Comparison of ENCODE assay signal across 1 cellular context in genomic region chr5:29238115-29238514, GRCh38.
TF ChIP-seq lines count a peak whose summit lies in the region.

No MANE protein-coding gene starts in this region.

TF ChIP-seq in GM23338, 12 proteins besides CTCF, POLR2A, EP300 and RAD21 (continued from another document):
- TF ChIP-seq ZNF462 (CRISPR knock-in tag; IDR thresholded peaks at IDR 0.05): no peak
- TF ChIP-seq, protein P1, sequence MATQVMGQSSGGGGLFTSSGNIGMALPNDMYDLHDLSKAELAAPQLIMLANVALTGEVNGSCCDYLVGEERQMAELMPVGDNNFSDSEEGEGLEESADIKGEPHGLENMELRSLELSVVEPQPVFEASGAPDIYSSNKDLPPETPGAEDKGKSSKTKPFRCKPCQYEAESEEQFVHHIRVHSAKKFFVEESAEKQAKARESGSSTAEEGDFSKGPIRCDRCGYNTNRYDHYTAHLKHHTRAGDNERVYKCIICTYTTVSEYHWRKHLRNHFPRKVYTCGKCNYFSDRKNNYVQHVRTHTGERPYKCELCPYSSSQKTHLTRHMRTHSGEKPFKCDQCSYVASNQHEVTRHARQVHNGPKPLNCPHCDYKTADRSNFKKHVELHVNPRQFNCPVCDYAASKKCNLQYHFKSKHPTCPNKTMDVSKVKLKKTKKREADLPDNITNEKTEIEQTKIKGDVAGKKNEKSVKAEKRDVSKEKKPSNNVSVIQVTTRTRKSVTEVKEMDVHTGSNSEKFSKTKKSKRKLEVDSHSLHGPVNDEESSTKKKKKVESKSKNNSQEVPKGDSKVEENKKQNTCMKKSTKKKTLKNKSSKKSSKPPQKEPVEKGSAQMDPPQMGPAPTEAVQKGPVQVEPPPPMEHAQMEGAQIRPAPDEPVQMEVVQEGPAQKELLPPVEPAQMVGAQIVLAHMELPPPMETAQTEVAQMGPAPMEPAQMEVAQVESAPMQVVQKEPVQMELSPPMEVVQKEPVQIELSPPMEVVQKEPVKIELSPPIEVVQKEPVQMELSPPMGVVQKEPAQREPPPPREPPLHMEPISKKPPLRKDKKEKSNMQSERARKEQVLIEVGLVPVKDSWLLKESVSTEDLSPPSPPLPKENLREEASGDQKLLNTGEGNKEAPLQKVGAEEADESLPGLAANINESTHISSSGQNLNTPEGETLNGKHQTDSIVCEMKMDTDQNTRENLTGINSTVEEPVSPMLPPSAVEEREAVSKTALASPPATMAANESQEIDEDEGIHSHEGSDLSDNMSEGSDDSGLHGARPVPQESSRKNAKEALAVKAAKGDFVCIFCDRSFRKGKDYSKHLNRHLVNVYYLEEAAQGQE (IDR thresholded peaks at IDR 0.05; ENCODE audit: unreplicated experiment): no peak
- no peak for TF ChIP-seq STAT1 (IDR thresholded peaks at IDR 0.05; ENCODE audit: unreplicated experiment)
- TF ChIP-seq EZH2phosphoT487 (IDR thresholded peaks at IDR 0.05; ENCODE audit: unreplicated experiment): no peak
- TF ChIP-seq ZNF114 (CRISPR knock-in tag; IDR thresholded peaks at IDR 0.05): no peak
